In the genomic region with DNA sequence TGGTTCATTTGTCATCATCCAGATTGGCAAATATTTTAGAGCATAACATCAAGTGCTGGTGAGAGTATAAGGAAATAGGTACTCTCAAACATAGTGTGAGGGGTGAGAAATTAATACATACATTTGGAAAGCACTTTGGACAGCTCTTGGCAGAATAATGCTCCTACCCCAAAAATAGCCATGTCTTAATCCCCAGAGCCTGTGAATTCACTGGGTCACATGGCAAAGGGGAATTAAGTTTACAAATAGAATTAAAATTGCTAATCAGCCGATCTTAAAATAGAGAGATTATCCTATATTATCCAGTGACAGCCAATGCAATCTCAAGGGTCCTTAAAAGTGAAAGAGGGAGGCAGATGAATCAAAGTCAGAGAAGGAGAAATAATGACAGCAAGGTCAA, we compare ENCODE assay signal across 37 cellular contexts. TPM values are rescaled to one million over a fixed set of nuclear protein-coding genes. Genes with fewer than 3 reads are reported as not detected.
"Had no signal": no experiment of that assay in that cellular context is flagged by ENCODE, and none has a peak within 500 bp of the region (broad histone marks: within the 10 kb centered on the region; RNA-seq: fewer than 3 reads in every experiment).

No MANE protein-coding gene starts in this region.

- H3K27me3 ChIP-seq: gastrocnemius medialis, hepatocyte, neutrophil, right lobe of liver, vagina had no signal

- H2AFZ ChIP-seq: hepatocyte had no signal

- FAIRE-seq: TTC549 had no signal

- H3K4me2 ChIP-seq: hepatocyte had no signal

- H3K4me3 Mint-ChIP-seq: activated CD4-positive, alpha-beta memory T cell treated with anti-CD3 and anti-CD28 coated beads for 36 hours; activated naive CD4-positive, alpha-beta T cell treated with anti-CD3 and anti-CD28 coated beads, Interleukin-2, amount 50 U/mL, for 24 hours; activated naive CD8-positive, alpha-beta T cell treated with anti-CD3 and anti-CD28 coated beads, Interleukin-2, amount 50 U/mL, for 24 hours; activated T-cell treated with anti-CD3 and anti-CD28 coated beads, Interleukin-2, amount 50 U/mL, for 4 hours; activated T-helper 17 cell treated with anti-CD3 and anti-CD28 coated beads, Interleukin-2, amount 50 U/mL, for 72 hours; effector memory CD8-positive, alpha-beta T cell; naive B cell; nephron progenitor cell; stimulated activated memory B cell treated with anti-CD40 and anti-IgM and Interleukin-4, amounts not matched to agents 10 μg/mL and 1 μg/mL and 100 μg/mL, for 72 hours; stimulated activated naive CD8-positive, alpha-beta T cell treated with anti-CD3 and anti-CD28 coated beads, Interleukin-15, amount 100 ng/mL, for 72 hours; type B pancreatic cell had no signal

- H3K9me3 Mint-ChIP-seq: activated CD4-positive, alpha-beta memory T cell treated with anti-CD3 and anti-CD28 coated beads for 36 hours; activated naive CD4-positive, alpha-beta T cell treated with anti-CD3 and anti-CD28 coated beads, Interleukin-2, amount 50 U/mL, for 24 hours; activated naive CD8-positive, alpha-beta T cell treated with anti-CD3 and anti-CD28 coated beads, Interleukin-2, amount 50 U/mL, for 24 hours; activated T-cell treated with anti-CD3 and anti-CD28 coated beads, Interleukin-2, amount 50 U/mL, for 4 hours; effector memory CD8-positive, alpha-beta T cell; nephron progenitor cell; stimulated activated memory B cell treated with anti-CD40 and anti-IgM and Interleukin-4, amounts not matched to agents 10 μg/mL and 1 μg/mL and 100 μg/mL, for 72 hours; stimulated activated naive CD8-positive, alpha-beta T cell treated with anti-CD3 and anti-CD28 coated beads, Interleukin-15, amount 100 ng/mL, for 72 hours; type B pancreatic cell had no signal

- ATAC-seq: activated CD4-positive, CD25-positive, alpha-beta regulatory T cell treated with anti-CD3 and anti-CD28 coated beads, Interleukin-2, amount 50 U/mL, for 24 hours; activated naive CD8-positive, alpha-beta T cell treated with anti-CD3 and anti-CD28 coated beads, Interleukin-2, amount 50 U/mL, for 24 hours; activated T-cell treated with anti-CD3 and anti-CD28 coated beads, Interleukin-2, amount 50 U/mL, for 4 hours; activated T-helper 17 cell treated with anti-CD3 and anti-CD28 coated beads, Interleukin-2, amount 50 U/mL, for 72 hours; effector memory CD8-positive, alpha-beta T cell; gastrocnemius medialis; left ventricle myocardium superior; right lobe of liver; stimulated activated memory B cell treated with anti-CD40 and anti-IgM and Interleukin-4, amounts not matched to agents 10 μg/mL and 1 μg/mL and 100 μg/mL, for 72 hours; stimulated activated naive CD8-positive, alpha-beta T cell treated with anti-CD3 and anti-CD28 coated beads, Interleukin-15, amount 100 ng/mL, for 72 hours had no signal

- H3K4me1 Mint-ChIP-seq: activated naive CD4-positive, alpha-beta T cell treated with anti-CD3 and anti-CD28 coated beads, Interleukin-2, amount 50 U/mL, for 24 hours; activated naive CD8-positive, alpha-beta T cell treated with anti-CD3 and anti-CD28 coated beads, Interleukin-2, amount 50 U/mL, for 24 hours; activated T-helper 17 cell treated with anti-CD3 and anti-CD28 coated beads, Interleukin-2, amount 50 U/mL, for 72 hours; naive B cell; nephron progenitor cell; stimulated activated memory B cell treated with anti-CD40 and anti-IgM and Interleukin-4, amounts not matched to agents 10 μg/mL and 1 μg/mL and 100 μg/mL, for 72 hours; stimulated activated naive CD8-positive, alpha-beta T cell treated with anti-CD3 and anti-CD28 coated beads, Interleukin-15, amount 100 ng/mL, for 72 hours had no signal

- H3K36me3 ChIP-seq: gastrocnemius medialis, neutrophil, right lobe of liver, vagina had no signal

- DNase-seq: activated CD4-positive, alpha-beta memory T cell treated with anti-CD3 and anti-CD28 coated beads for 36 hours; activated CD4-positive, alpha-beta T cell treated with anti-CD3 and anti-CD28 coated beads for 48 hours; activated CD8-positive, alpha-beta memory T cell treated with anti-CD3 and anti-CD28 coated beads, Interleukin-2, amount 50 U/mL, for 48 hours; activated naive CD8-positive, alpha-beta T cell treated with anti-CD3 and anti-CD28 coated beads, Interleukin-2, amount 50 U/mL, for 24 hours; activated T-cell treated with anti-CD3 and anti-CD28 coated beads, Interleukin-2, amount 50 U/mL, for 4 hours; amygdala; caudate nucleus; cortex of kidney; effector memory CD8-positive, alpha-beta T cell; erythroblast; gastrocnemius medialis; islet precursor cell; left ventricle myocardium superior; mammary epithelial cell; naive B cell; nephron progenitor cell; right lobe of liver; stimulated activated CD4-positive, alpha-beta T cell treated with anti-CD3 and anti-CD28 coated beads, Interleukin-12 subunit alpha, Interleukin-12 subunit beta, amount 100 ng/mL, for 4 hours; stimulated activated CD4-positive, alpha-beta T cell treated with anti-CD3 and anti-CD28 coated beads, Interleukin-4, amount 100 ng/mL, for 1 hour; stimulated activated naive CD8-positive, alpha-beta T cell treated with anti-CD3 and anti-CD28 coated beads, Interleukin-15, amount 100 ng/mL, for 72 hours; substantia nigra; T-helper 9 cell had no signal

- H3K4me3 ChIP-seq: gastrocnemius medialis, hepatocyte, right lobe of liver, skin epidermis, vagina had no signal

- H3K27ac ChIP-seq: gastrocnemius medialis, hepatocyte, neutrophil, right lobe of liver, skin epidermis, vagina, VCaP had no signal

- H3K27ac Mint-ChIP-seq: activated CD4-positive, alpha-beta memory T cell treated with anti-CD3 and anti-CD28 coated beads for 36 hours; activated naive CD4-positive, alpha-beta T cell treated with anti-CD3 and anti-CD28 coated beads, Interleukin-2, amount 50 U/mL, for 24 hours; activated T-helper 17 cell treated with anti-CD3 and anti-CD28 coated beads, Interleukin-2, amount 50 U/mL, for 72 hours; effector memory CD8-positive, alpha-beta T cell; naive B cell; nephron progenitor cell; progenitor cell of endocrine pancreas; stimulated activated memory B cell treated with anti-CD40 and anti-IgM and Interleukin-4, amounts not matched to agents 10 μg/mL and 1 μg/mL and 100 μg/mL, for 72 hours; stimulated activated naive CD8-positive, alpha-beta T cell treated with anti-CD3 and anti-CD28 coated beads, Interleukin-15, amount 100 ng/mL, for 72 hours; type B pancreatic cell had no signal

- H3K4me1 ChIP-seq: vagina had no signal

- H3K27me3 Mint-ChIP-seq: effector memory CD8-positive, alpha-beta T cell had no signal

- H3K9me3 ChIP-seq: gastrocnemius medialis, neutrophil, right lobe of liver, vagina had no signal

- H3K36me3 Mint-ChIP-seq: activated CD4-positive, alpha-beta memory T cell treated with anti-CD3 and anti-CD28 coated beads for 36 hours; activated naive CD4-positive, alpha-beta T cell treated with anti-CD3 and anti-CD28 coated beads, Interleukin-2, amount 50 U/mL, for 24 hours; naive B cell; stimulated activated memory B cell treated with anti-CD40 and anti-IgM and Interleukin-4, amounts not matched to agents 10 μg/mL and 1 μg/mL and 100 μg/mL, for 72 hours; type B pancreatic cell had no signal

- H3K79me2 ChIP-seq: hepatocyte had no signal

RNA-seq across cellular contexts. Expression of gene ANKFN1, which starts 38.8 kb away (rescaled TPM):
- total RNA-seq: activated CD4-positive, alpha-beta memory T cell treated with anti-CD3 and anti-CD28 coated beads for 36 hours; activated T-cell treated with anti-CD3 and anti-CD28 coated beads, Interleukin-2, amount 50 U/mL, for 4 hours; chondrocyte; left ventricle myocardium superior; mammary epithelial cell; osteocyte; progenitor cell of endocrine pancreas; renal cortical epithelial cell had no signal
- polyA plus RNA-seq: mammary epithelial cell had no signal
